In the genomic region with DNA sequence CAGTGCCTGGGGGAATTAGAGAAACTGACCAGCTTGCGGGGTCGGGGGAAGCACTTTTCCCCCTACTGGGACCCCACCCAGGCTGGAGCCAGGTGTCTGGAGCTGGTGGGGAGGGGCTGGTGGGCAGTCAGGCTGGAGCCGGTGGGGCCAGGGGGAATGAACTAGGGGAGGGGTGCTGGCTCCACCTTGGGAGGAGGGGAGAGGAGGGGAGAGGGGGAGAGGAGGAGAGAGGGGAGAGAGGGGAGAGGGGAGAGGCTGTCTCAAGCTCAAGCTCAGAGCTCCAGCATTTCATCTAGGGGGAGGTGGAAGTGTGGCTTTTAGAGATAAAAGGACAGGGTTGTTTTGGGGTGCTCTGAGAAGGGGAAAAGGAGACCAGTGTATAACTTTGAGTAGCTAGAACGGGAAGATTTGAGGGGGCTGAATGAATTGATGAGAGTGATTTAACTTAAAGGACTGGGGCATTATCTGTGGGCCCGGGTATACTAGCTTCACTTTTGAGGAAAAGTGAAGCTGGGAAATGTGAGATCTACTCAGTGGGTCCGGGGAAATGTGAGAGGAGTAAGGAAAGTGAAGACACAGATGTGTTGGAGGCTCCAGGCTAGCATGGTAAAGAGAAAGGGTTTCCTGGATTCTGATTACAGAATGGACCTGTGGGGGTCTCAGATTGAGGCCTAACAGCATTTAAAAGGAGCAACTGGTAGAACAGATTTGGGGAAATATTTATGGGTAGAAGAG, we compare ENCODE assay signal across 1 cellular context.
TF ChIP-seq lines count a peak whose summit lies in the region.

No MANE protein-coding gene starts in this region.

TF ChIP-seq in H1, 55 proteins besides CTCF, POLR2A, EP300 and RAD21:
- no peak for TF ChIP-seq JUN (IDR thresholded peaks at IDR 0.05; ENCODE audit: low read depth, low read length)
- no peak for TF ChIP-seq GABPA (IDR thresholded peaks at IDR 0.05; ENCODE audit: borderline replicate concordance, insufficient read depth, low read length)
- TF ChIP-seq HDAC2 (IDR thresholded peaks at IDR 0.05; ENCODE audit: borderline replicate concordance in 1 of 2, low read depth in 2 of 2, low read length in 2 of 2): no peak
- TF ChIP-seq MAX (IDR thresholded peaks at IDR 0.05): no peak
- no peak for TF ChIP-seq SRF (IDR thresholded peaks at IDR 0.05; ENCODE audit: low read depth, low read length)
- no peak for TF ChIP-seq GTF2F1 (IDR thresholded peaks at IDR 0.05; ENCODE audit: borderline replicate concordance, low read depth, low read length)
- TF ChIP-seq CTBP2 (IDR thresholded peaks at IDR 0.05; ENCODE audit: borderline replicate concordance, insufficient read depth, insufficient read length, low read length): no peak
- no peak for TF ChIP-seq BRCA1 (IDR thresholded peaks at IDR 0.05; ENCODE audit: low read depth, low read length)
- no peak for TF ChIP-seq RFX5 (IDR thresholded peaks at IDR 0.05; ENCODE audit: borderline replicate concordance, low read depth, low read length)
- 0 out of 2 replicates have a peak, but pooled peaks have one; percentile 1 for TF ChIP-seq SUZ12 (IDR thresholded peaks at IDR 0.05; ENCODE audit: low read length)
- TF ChIP-seq ZNF274 (IDR thresholded peaks at IDR 0.05; ENCODE audit: borderline replicate concordance, extremely low read depth, low read length): no peak
- no peak for TF ChIP-seq ASH2L (IDR thresholded peaks at IDR 0.05; ENCODE audit: low read length)
- TF ChIP-seq CHD2 (IDR thresholded peaks at IDR 0.05; ENCODE audit: low read length): 0 out of 2 replicates have a peak, but pooled peaks have one; percentile 4
- no peak for TF ChIP-seq CEBPB (IDR thresholded peaks at IDR 0.05; ENCODE audit: low read depth, low read length)
- no peak for TF ChIP-seq PHF8 (conservative IDR thresholded peaks at IDR 0.05; ENCODE audit: low read depth, low read length)
- no peak for TF ChIP-seq NANOG (IDR thresholded peaks at IDR 0.05; ENCODE audit: insufficient read depth, low read depth, low read length, poor library complexity, severe bottlenecking)
- no peak for TF ChIP-seq SIRT6 (IDR thresholded peaks at IDR 0.05; ENCODE audit: low read length)
